ENCODE assay signal across 8 cellular contexts in genomic region chr11:29333993-29334780, GRCh38.
DNase-seq lines count a peak whose midpoint lies in the region; ATAC-seq and TF ChIP-seq lines count a peak whose summit lies in the region.

No MANE protein-coding gene starts in this region.

- H3K4me1 ChIP-seq in A673 (ENCODE audit: insufficient read depth, low read length, poor library complexity, severe bottlenecking) (no peaks in the 10 kb centered on the region), MM.1S (ENCODE audit: low read length) (peaks cover 4% of the 10 kb centered on the region), liver (ENCODE audit: control insufficient read depth in 4 of 4, insufficient read depth in 4 of 4, low read length in 3 of 4) (peaks cover 3 to 5% (median 4%) of the 10 kb centered on the region in 4 donors)

- peak; percentile 88 for TF ChIP-seq CTCF in A673 (conservative IDR thresholded peaks at IDR 0.05; ENCODE audit: low read depth, low read length)
- TF ChIP-seq CTCF in MM.1S (IDR thresholded peaks at IDR 0.05; ENCODE audit: low read length), result peak; percentile 58
- 0 out of 2 replicates have a peak, but pooled peaks have one; percentile 27 for TF ChIP-seq CTCF in WTC11 (IDR thresholded peaks at IDR 0.05)
- peak; percentile 63 for TF ChIP-seq CTCF in liver (IDR thresholded peaks at IDR 0.05; ENCODE audit: low read depth, low read length, missing input control)

- H3K9me2 ChIP-seq in MM.1S (replicated peaks; ENCODE audit: insufficient read depth, low read length), result no peaks in the 10 kb centered on the region

- H3K9me3 ChIP-seq in A673 (ENCODE audit: low read depth, low read length, poor library complexity, severe bottlenecking), result no peaks in the 10 kb centered on the region
- H3K9me3 ChIP-seq in MM.1S (replicated peaks; ENCODE audit: insufficient read depth, low read length), result no peaks in the 10 kb centered on the region
- H3K9me3 ChIP-seq in liver (ENCODE audit: control insufficient read depth in 4 of 4, low read length in 3 of 4), result no peaks in the 10 kb centered on the region

- BruUV-seq in A673 (replicated peaks; lab: Mats Ljungman, UMichigan), result no TSS peak

- no peak overlapping the region for H3K4me3 ChIP-seq in A673 (ENCODE audit: low read depth, low read length, poor library complexity, severe bottlenecking)
- H3K4me3 ChIP-seq in MM.1S (ENCODE audit: low read length), result no peak overlapping the region
- H3K4me3 ChIP-seq in liver (ENCODE audit: low read depth in 1 of 3, low read length in 3 of 3), result no peak overlapping the region

- POLR2A ChIA-PET in A673 (lab: Charles Lee; ENCODE audit: low non-redundant PET), result no interaction called here
- POLR2A ChIA-PET in WTC11 (lab: Charles Lee), result no interaction called here

- no peaks in the 10 kb centered on the region for H3K79me2 ChIP-seq in MM.1S (ENCODE audit: low read length)

- no peak overlapping the region for H3K27ac Mint-ChIP-seq in WTC11

- H4K20me1 ChIP-seq in MM.1S (ENCODE audit: insufficient read depth, low read length), result no peaks in the 10 kb centered on the region

- H3K9me3 Mint-ChIP-seq in WTC11, result peaks cover 5% of the 10 kb centered on the region; the same call in 1 of the 2 replicates

- H3K27ac ChIP-seq in A673 (ENCODE audit: low read depth, low read length, poor library complexity, severe bottlenecking), result no peak overlapping the region
- no peak overlapping the region for H3K27ac ChIP-seq in MM.1S (ENCODE audit: low read length)
- H3K27ac ChIP-seq in liver (ENCODE audit: low read depth in 1 of 2, low read length in 2 of 2), result no peak overlapping the region

- no peak overlapping the region for H3K4me3 Mint-ChIP-seq in WTC11

- H3K27me3 ChIP-seq in A673 (replicated peaks; ENCODE audit: insufficient read depth, low read depth, low read length, poor library complexity) (peaks cover 72% of the 10 kb centered on the region), MM.1S (replicated peaks; ENCODE audit: insufficient read depth, low read length) (no peaks in the 10 kb centered on the region), liver (ENCODE audit: control insufficient read depth in 4 of 4, insufficient read depth in 4 of 4, low read length in 3 of 4) (peaks cover 0 to 2% (median 0%) of the 10 kb centered on the region in 4 donors)

- H2AFZ ChIP-seq in MM.1S (ENCODE audit: low read length), result no peak overlapping the region

- H3K9ac ChIP-seq in MM.1S (ENCODE audit: low read length) (no peak overlapping the region), liver (ENCODE audit: low read depth in 1 of 2, low read length in 2 of 2) (no peak overlapping the region)

- H3K4me1 Mint-ChIP-seq in WTC11, result no peaks in the 10 kb centered on the region

- intact Hi-C loops in A673 (cut with micrococcal nuclease; ENCODE audit: unreplicated experiment), result loop anchor here (2.0 to 10.0 kb wide), 6 partner anchors 317 to 1827 kb away; partner anchors contain the start of genes KIF18A, LIN7C and METTL15

- H3K4me2 ChIP-seq in MM.1S (ENCODE audit: low read depth, low read length), result no peak overlapping the region

- H3K36me3 Mint-ChIP-seq in WTC11, result no peaks in the 10 kb centered on the region

- H3K27me3 Mint-ChIP-seq in WTC11 (ENCODE audit: low read depth), result no peaks in the 10 kb centered on the region; the same call in 1 of the 2 replicates

- CTCF ChIA-PET in A673 (lab: Charles Lee) (interaction anchor here (1.2 to 2.0 kb wide), 3 partner anchors 9 to 1635 kb away, joined by 3 to 19 read pairs (median 7); no protein-coding TSS in a partner anchor), WTC11 (lab: Charles Lee) (interaction anchor here (0.6 to 2.8 kb wide), 5 partner anchors 9 to 1635 kb away, joined by 3 to 16 read pairs (median 7); no protein-coding TSS in a partner anchor)

- H3K36me3 ChIP-seq in A673 (ENCODE audit: insufficient read depth, low read length, poor library complexity, severe bottlenecking), result no peaks in the 10 kb centered on the region
- H3K36me3 ChIP-seq in MM.1S (replicated peaks; ENCODE audit: insufficient read depth, low read length), result no peaks in the 10 kb centered on the region
- no peaks in the 10 kb centered on the region for H3K36me3 ChIP-seq in liver (ENCODE audit: control insufficient read depth in 4 of 4, insufficient read depth in 3 of 4, low read depth in 1 of 4, low read length in 3 of 4)

- DNase-seq in A673 (ENCODE audit: low spot score), result peak; percentile 92
- peak; percentile 38 for DNase-seq in MM.1S
- DNase-seq in WTC11 (ENCODE audit: low spot score), result no peak
- DNase-seq in GF-D8 (lab: John Stamatoyannopoulos, UW), result no peak
- DNase-seq in stimulated activated CD4-positive, alpha-beta T cell treated with anti-CD3 and anti-CD28 coated beads, Interleukin-15, amount 100 ng/mL, for 24 hours, result no peak

- TF ChIP-seq RAD21 in liver (IDR thresholded peaks at IDR 0.05), result peak; percentile 81 to 86

- peak; percentile 96 for ATAC-seq in GM18498 (IDR thresholded peaks at IDR 0.05; ENCODE audit: unreplicated experiment)
- peak; percentile 81 for ATAC-seq in HG02610 (IDR thresholded peaks at IDR 0.05; ENCODE audit: unreplicated experiment)
- ATAC-seq in WTC11, result peak; percentile 81

- WGBS in liver, result 37% methylated on average over 5 of the region's 5 CpGs

- no peaks in the 10 kb centered on the region for H3F3A ChIP-seq in MM.1S (ENCODE audit: insufficient read depth, low read length)

TF ChIP-seq in WTC11, 78 proteins besides CTCF, POLR2A, EP300 and RAD21 (continues in another document):
- TF ChIP-seq ZNF317 (CRISPR knock-in tag; IDR thresholded peaks at IDR 0.05; ENCODE audit: borderline replicate concordance, low read depth) (no peak), PRRX2 (CRISPR knock-in tag; IDR thresholded peaks at IDR 0.05) (no peak), RORB (CRISPR knock-in tag; IDR thresholded peaks at IDR 0.05) (no peak), ZSCAN18 (CRISPR knock-in tag; IDR thresholded peaks at IDR 0.05) (no peak), GABPB1 (CRISPR knock-in tag; IDR thresholded peaks at IDR 0.05) (no peak), ZNF416 (CRISPR knock-in tag; IDR thresholded peaks at IDR 0.05) (no peak), SMAD3 (CRISPR knock-in tag; IDR thresholded peaks at IDR 0.05; ENCODE audit: borderline replicate concordance) (no peak), ERG (CRISPR knock-in tag; IDR thresholded peaks at IDR 0.05) (no peak)

TF ChIP-seq in liver, 16 proteins besides CTCF, POLR2A, EP300 and RAD21:
- TF ChIP-seq JUND (IDR thresholded peaks at IDR 0.05) (no peak), REST (IDR thresholded peaks at IDR 0.05) (no peak), FOXA2 (IDR thresholded peaks at IDR 0.05) (no peak), ATF3 (IDR thresholded peaks at IDR 0.05) (no peak), MAX (IDR thresholded peaks at IDR 0.05) (no peak), TAF1 (conservative IDR thresholded peaks at IDR 0.05) (no peak), HNF4A (conservative IDR thresholded peaks at IDR 0.05) (no peak), SP1 (IDR thresholded peaks at IDR 0.05) (no peak), YY1 (IDR thresholded peaks at IDR 0.05) (no peak), FOXA1 (IDR thresholded peaks at IDR 0.05) (no peak), RXRA (IDR thresholded peaks at IDR 0.05) (no peak), GABPA (IDR thresholded peaks at IDR 0.05 in 1 of 2, conservative IDR thresholded peaks at IDR 0.05 in 1 of 2) (no peak), NR2F2 (IDR thresholded peaks at IDR 0.05) (no peak)

Comparison
In these comparisons a context has a peak if more than half of its experiments do, and no peak if none do; other contexts are left out.
1. DNase-seq: peak in A673 (single experiment) and MM.1S (single experiment); none in WTC11 (single experiment), GF-D8 (single experiment) and stimulated activated CD4-positive, alpha-beta T cell treated with anti-CD3 and anti-CD28 coated beads, Interleukin-15, amount 100 ng/mL, for 24 hours (single experiment).
2. CTCF ChIP-seq: peak in every context shown above with its lines; median percentile 88 in A673; 63 in liver; 58 in MM.1S; 27 in WTC11.
3. Peak in every context shown above with its lines, with median percentiles within 50 percentile points of each other: ATAC-seq.